Comparison of ENCODE assay signal across 1 cellular context in genomic region chr4:10018818-10019438, GRCh38.
A peak's percentile ranks its signal among the peaks of the same experiment; 100 is the strongest.
TF ChIP-seq lines count a peak whose summit lies in the region.

No MANE protein-coding gene starts in this region.

TF ChIP-seq in K562, 482 proteins besides CTCF, POLR2A, EP300 and RAD21 (continued from another document and continues in another):
- peak; percentile 81; the same call in 1 of the 2 replicates for TF ChIP-seq NKRF (IDR thresholded peaks at IDR 0.05; ENCODE audit: borderline replicate concordance)
- TF ChIP-seq HDAC2 (IDR thresholded peaks at IDR 0.05), result peak; percentile 56; the same call in 1 of the 2 replicates
- TF ChIP-seq PRMT5 (CRISPR knock-in tag; IDR thresholded peaks at IDR 0.05), result no peak
- no peak for TF ChIP-seq NBN (IDR thresholded peaks at IDR 0.05; ENCODE audit: low read depth)
- no peak for TF ChIP-seq C11orf30 (IDR thresholded peaks at IDR 0.05; ENCODE audit: low read depth)
- TF ChIP-seq MCM3 (IDR thresholded peaks at IDR 0.05), result no peak
- TF ChIP-seq HINFP (tag; conservative IDR thresholded peaks at IDR 0.05; ENCODE audit: low read depth), result no peak
- no peak for TF ChIP-seq CHD7 (IDR thresholded peaks at IDR 0.05; ENCODE audit: low read depth, low read length)
- peak; percentile 71 to 84 for TF ChIP-seq MNT (conservative IDR thresholded peaks at IDR 0.05)
- TF ChIP-seq DIDO1 (tag; IDR thresholded peaks at IDR 0.05; ENCODE audit: low read depth), result no peak
- TF ChIP-seq ZNF75A (CRISPR knock-in tag; IDR thresholded peaks at IDR 0.05), result no peak
- TF ChIP-seq ZNF707 (CRISPR knock-in tag; conservative IDR thresholded peaks at IDR 0.05), result no peak
- no peak for TF ChIP-seq NCOA2 (IDR thresholded peaks at IDR 0.05; ENCODE audit: partially characterized antibody in 2 of 2)
- TF ChIP-seq ILF3 (IDR thresholded peaks at IDR 0.05; ENCODE audit: borderline replicate concordance), result no peak
- no peak for TF ChIP-seq MTA2 (IDR thresholded peaks at IDR 0.05; ENCODE audit: low read depth)
- peak; percentile 82 for TF ChIP-seq ZBTB7A (IDR thresholded peaks at IDR 0.05; ENCODE audit: borderline replicate concordance, control insufficient read depth, low read depth, low read length)
- TF ChIP-seq STAT5A (IDR thresholded peaks at IDR 0.05; ENCODE audit: borderline replicate concordance, low read length), result no peak
- TF ChIP-seq, protein P1, sequence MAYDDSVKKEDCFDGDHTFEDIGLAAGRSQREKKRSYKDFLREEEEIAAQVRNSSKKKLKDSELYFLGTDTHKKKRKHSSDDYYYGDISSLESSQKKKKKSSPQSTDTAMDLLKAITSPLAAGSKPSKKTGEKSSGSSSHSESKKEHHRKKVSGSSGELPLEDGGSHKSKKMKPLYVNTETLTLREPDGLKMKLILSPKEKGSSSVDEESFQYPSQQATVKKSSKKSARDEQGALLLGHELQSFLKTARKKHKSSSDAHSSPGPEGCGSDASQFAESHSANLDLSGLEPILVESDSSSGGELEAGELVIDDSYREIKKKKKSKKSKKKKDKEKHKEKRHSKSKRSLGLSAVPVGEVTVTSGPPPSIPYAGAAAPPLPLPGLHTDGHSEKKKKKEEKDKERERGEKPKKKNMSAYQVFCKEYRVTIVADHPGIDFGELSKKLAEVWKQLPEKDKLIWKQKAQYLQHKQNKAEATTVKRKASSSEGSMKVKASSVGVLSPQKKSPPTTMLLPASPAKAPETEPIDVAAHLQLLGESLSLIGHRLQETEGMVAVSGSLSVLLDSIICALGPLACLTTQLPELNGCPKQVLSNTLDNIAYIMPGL (CRISPR knock-in tag; IDR thresholded peaks at IDR 0.05), result no peak; the same call in 1 of the 2 replicates
- TF ChIP-seq NFIX (CRISPR knock-in tag; IDR thresholded peaks at IDR 0.05; ENCODE audit: low read depth), result no peak
- TF ChIP-seq PYGO2 (tag; IDR thresholded peaks at IDR 0.05), result no peak
- TF ChIP-seq ETS2 (tag; IDR thresholded peaks at IDR 0.05; ENCODE audit: borderline replicate concordance, poor library complexity, severe bottlenecking), result no peak
- TF ChIP-seq THAP7 (CRISPR knock-in tag; IDR thresholded peaks at IDR 0.05), result no peak
- no peak for TF ChIP-seq HNRNPH1 (optimal IDR thresholded peaks at IDR 0.05; ENCODE audit: low read depth, low read length)
- no peak for TF ChIP-seq KHSRP (IDR thresholded peaks at IDR 0.05)
- TF ChIP-seq DLX4 (CRISPR knock-in tag; IDR thresholded peaks at IDR 0.05), result no peak
- no peak for TF ChIP-seq STAT5B (CRISPR knock-in tag; IDR thresholded peaks at IDR 0.05)
- TF ChIP-seq FIP1L1 (IDR thresholded peaks at IDR 0.05; ENCODE audit: low read depth, low read length, poor library complexity, severe bottlenecking), result no peak
- TF ChIP-seq KAT8 (IDR thresholded peaks at IDR 0.05; ENCODE audit: low read depth), result no peak
- no peak for TF ChIP-seq POLR2B (IDR thresholded peaks at IDR 0.05; ENCODE audit: low read depth, partially characterized antibody)
- no peak for TF ChIP-seq MECOM (CRISPR knock-in tag; IDR thresholded peaks at IDR 0.05)
- TF ChIP-seq ZBTB17 (CRISPR knock-in tag; IDR thresholded peaks at IDR 0.05), result 0 out of 2 replicates have a peak, but pooled peaks have one; percentile 19
- TF ChIP-seq MTA1 (IDR thresholded peaks at IDR 0.05; ENCODE audit: borderline replicate concordance), result no peak
- no peak for TF ChIP-seq OTX1 (CRISPR knock-in tag; IDR thresholded peaks at IDR 0.05)
- TF ChIP-seq ZNF134 (CRISPR knock-in tag; conservative IDR thresholded peaks at IDR 0.05), result no peak
- TF ChIP-seq, protein P2, sequence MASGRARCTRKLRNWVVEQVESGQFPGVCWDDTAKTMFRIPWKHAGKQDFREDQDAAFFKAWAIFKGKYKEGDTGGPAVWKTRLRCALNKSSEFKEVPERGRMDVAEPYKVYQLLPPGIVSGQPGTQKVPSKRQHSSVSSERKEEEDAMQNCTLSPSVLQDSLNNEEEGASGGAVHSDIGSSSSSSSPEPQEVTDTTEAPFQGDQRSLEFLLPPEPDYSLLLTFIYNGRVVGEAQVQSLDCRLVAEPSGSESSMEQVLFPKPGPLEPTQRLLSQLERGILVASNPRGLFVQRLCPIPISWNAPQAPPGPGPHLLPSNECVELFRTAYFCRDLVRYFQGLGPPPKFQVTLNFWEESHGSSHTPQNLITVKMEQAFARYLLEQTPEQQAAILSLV (tag; IDR thresholded peaks at IDR 0.05), result no peak
- TF ChIP-seq XRCC5 (IDR thresholded peaks at IDR 0.05; ENCODE audit: low read depth, low read length), result no peak
- TF ChIP-seq, protein P3, sequence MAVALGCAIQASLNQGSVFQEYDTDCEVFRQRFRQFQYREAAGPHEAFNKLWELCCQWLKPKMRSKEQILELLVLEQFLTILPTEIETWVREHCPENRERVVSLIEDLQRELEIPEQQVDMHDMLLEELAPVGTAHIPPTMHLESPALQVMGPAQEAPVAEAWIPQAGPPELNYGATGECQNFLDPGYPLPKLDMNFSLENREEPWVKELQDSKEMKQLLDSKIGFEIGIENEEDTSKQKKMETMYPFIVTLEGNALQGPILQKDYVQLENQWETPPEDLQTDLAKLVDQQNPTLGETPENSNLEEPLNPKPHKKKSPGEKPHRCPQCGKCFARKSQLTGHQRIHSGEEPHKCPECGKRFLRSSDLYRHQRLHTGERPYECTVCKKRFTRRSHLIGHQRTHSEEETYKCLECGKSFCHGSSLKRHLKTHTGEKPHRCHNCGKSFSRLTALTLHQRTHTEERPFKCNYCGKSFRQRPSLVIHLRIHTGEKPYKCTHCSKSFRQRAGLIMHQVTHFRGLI (CRISPR knock-in tag; IDR thresholded peaks at IDR 0.05), result no peak
- no peak for TF ChIP-seq ZKSCAN8 (CRISPR knock-in tag; IDR thresholded peaks at IDR 0.05)
